ENCODE assay signal across 8 cellular contexts in the genomic region with DNA sequence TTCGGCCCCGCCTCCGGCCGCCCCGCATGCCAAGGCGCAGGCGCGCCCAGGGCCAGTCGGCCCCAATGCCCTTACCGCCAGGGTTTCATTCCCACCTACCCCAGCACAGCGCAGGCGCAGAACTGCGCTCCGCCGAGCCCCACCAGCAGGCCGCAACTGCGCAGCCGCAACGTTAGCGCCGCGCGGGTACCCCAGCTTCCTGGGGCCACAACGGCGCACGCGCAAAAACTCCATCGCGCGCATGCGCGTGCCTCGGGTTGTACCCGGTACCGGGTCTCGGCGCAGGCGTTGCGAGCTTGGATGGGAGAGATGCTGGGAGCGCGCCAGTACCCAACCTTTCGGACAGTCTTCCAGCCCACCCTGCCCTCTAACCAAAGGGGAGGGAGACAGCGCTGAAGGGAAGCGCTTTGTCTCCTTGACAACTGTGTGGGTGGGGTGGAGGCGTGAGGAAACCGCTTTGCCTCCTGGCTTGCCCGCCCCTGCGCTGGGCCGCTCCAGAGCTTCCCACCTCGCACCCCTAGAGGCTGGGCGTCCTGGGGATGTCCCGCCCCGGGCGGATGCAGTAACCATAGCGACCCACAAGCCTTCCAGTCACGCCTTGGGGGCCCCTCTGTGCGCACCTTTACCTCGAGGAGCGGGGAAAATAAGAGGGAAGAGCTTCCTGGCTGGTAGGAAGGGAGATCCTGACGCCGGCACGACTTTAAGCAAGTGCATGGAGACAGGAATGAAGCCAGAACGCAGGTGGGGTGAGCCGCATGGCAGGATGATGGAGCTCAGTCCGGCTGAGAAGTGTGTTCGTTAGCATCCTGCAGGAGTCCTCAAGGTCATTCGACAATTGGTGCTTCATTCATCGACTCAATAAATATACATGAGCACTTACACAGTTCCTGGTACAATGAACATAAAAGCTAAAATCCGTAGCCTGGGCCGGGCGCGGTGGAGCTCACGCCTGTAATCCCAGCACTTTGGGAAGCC. TPM values are rescaled to one million over a fixed set of nuclear protein-coding genes. Genes with fewer than 3 reads are reported as not detected.
DNase-seq lines count a peak whose midpoint lies in the region; ATAC-seq and TF ChIP-seq lines count a peak whose summit lies in the region.

No MANE protein-coding gene starts in this region.

- CTCF ChIA-PET in PC-9 (lab: Charles Lee), result interaction anchor here (0.5 to 1.3 kb wide), 6 partner anchors 31 to 225 kb away, joined by 3 to 7 read pairs (median 4); partner anchors contain the start of gene DMPK

- no peaks in the 10 kb centered on the region for H3K9me2 ChIP-seq in PC-9 (ENCODE audit: insufficient read depth)

- H3K4me3 Mint-ChIP-seq in activated T-cell treated with anti-CD3 and anti-CD28 coated beads, Interleukin-2, amount 50 U/mL, for 4 hours, result peak overlapping the region; percentile 90

- H3K4me3 ChIP-seq in PC-9, result peak overlapping the region; percentile 95
- H3K4me3 ChIP-seq in muscle layer of duodenum (ENCODE audit: low read depth in 1 of 2, low read length in 2 of 2), result peak overlapping the region; percentile 80 to 94

- peak; percentile 76 for ATAC-seq in GM21723 (IDR thresholded peaks at IDR 0.05; ENCODE audit: unreplicated experiment)
- peak; percentile 85 to 86 for ATAC-seq in activated T-cell treated with anti-CD3 and anti-CD28 coated beads, Interleukin-2, amount 50 U/mL, for 4 hours
- peak; percentile 96 for ATAC-seq in esophagus mucosa

- H3K36me3 ChIP-seq in PC-9 (ENCODE audit: low read depth), result peaks cover 16% of the 10 kb centered on the region; the same call in 1 of the 2 replicates
- H3K36me3 ChIP-seq in muscle layer of duodenum (ENCODE audit: control insufficient read depth in 1 of 2, insufficient read depth in 2 of 2, low read length in 2 of 2), result peaks cover 4 to 14% of the 10 kb centered on the region in 2 donors

- TF ChIP-seq CTCF in PC-9 (conservative IDR thresholded peaks at IDR 0.05), result no peak

- in situ Hi-C loops in KBM-7 (cut with MboI; ENCODE audit: low pct_unique_long_range_greater_than_20kb, low sequenced_read_pairs), result no loop called here

- peaks cover 32% of the 10 kb centered on the region for H3K4me1 ChIP-seq in PC-9 (replicated peaks; ENCODE audit: insufficient read depth)
- H3K4me1 ChIP-seq in muscle layer of duodenum (ENCODE audit: control insufficient read depth in 1 of 2, insufficient read depth in 2 of 2, low read length in 2 of 2), result peaks cover 0 to 25% of the 10 kb centered on the region in 2 donors

- intact Hi-C loops in PC-9 (cut with micrococcal nuclease; ENCODE audit: unreplicated experiment), result no loop called here

- no peaks in the 10 kb centered on the region for H3K27me3 ChIP-seq in PC-9 (ENCODE audit: insufficient read depth, low read depth)
- no peaks in the 10 kb centered on the region for H3K27me3 ChIP-seq in muscle layer of duodenum (ENCODE audit: low read depth, low read length)

- no peaks in the 10 kb centered on the region for H3K9me3 Mint-ChIP-seq in activated T-cell treated with anti-CD3 and anti-CD28 coated beads, Interleukin-2, amount 50 U/mL, for 4 hours

- DNase-seq in DMS79 (lab: John Stamatoyannopoulos, UW) (peak; percentile 93), KBM-7 (peak; percentile 97), PC-9 (peak; percentile 94 to 99)
- peak; percentile 99 for DNase-seq in activated T-cell treated with anti-CD3 and anti-CD28 coated beads, Interleukin-2, amount 50 U/mL, for 4 hours
- DNase-seq in stimulated activated CD8-positive, alpha-beta memory T cell treated with anti-CD3 and anti-CD28 coated beads, Interleukin-7, amount 100 ng/mL, for 24 hours (ENCODE audit: low read depth), result peak; percentile 99

- H3K4me1 Mint-ChIP-seq in activated T-cell treated with anti-CD3 and anti-CD28 coated beads, Interleukin-2, amount 50 U/mL, for 4 hours (ENCODE audit: low read depth), result peaks cover 17% of the 10 kb centered on the region

- H3K27me3 Mint-ChIP-seq in activated T-cell treated with anti-CD3 and anti-CD28 coated beads, Interleukin-2, amount 50 U/mL, for 4 hours (ENCODE audit: low read depth), result no peaks in the 10 kb centered on the region

- peaks cover 41% of the 10 kb centered on the region for H3F3A ChIP-seq in PC-9 (ENCODE audit: insufficient read depth, low read depth)

- H4K20me1 ChIP-seq in PC-9 (ENCODE audit: insufficient read depth), result no peaks in the 10 kb centered on the region

- H3K79me2 ChIP-seq in PC-9 (ENCODE audit: low read depth), result peaks cover 17% of the 10 kb centered on the region

- H3K9me3 ChIP-seq in PC-9 (ENCODE audit: insufficient read depth, low read depth), result no peaks in the 10 kb centered on the region
- H3K9me3 ChIP-seq in muscle layer of duodenum (ENCODE audit: control insufficient read depth in 1 of 2, low read length in 2 of 2), result no peaks in the 10 kb centered on the region

- H3K27ac ChIP-seq in PC-9, result peak overlapping the region; percentile 7
- peak overlapping the region; percentile 56 for H3K27ac ChIP-seq in muscle layer of duodenum (ENCODE audit: low read length)

- H2AFZ ChIP-seq in PC-9, result peak overlapping the region; percentile 86

- H3K36me3 Mint-ChIP-seq in activated T-cell treated with anti-CD3 and anti-CD28 coated beads, Interleukin-2, amount 50 U/mL, for 4 hours (ENCODE audit: insufficient read depth), result peaks cover 6% of the 10 kb centered on the region

- BruUV-seq in PC-9 (replicated peaks; lab: Mats Ljungman, UMichigan), result TSS peak; percentile 99

- POLR2A ChIA-PET in PC-9 (lab: Charles Lee; ENCODE audit: unreplicated experiment), result interaction anchor here (0.5 to 1.1 kb wide), 10 partner anchors 15 to 549 kb away, joined by 3 to 15 read pairs (median 6); partner anchors contain the start of genes CCDC61 and RTN2

- peak overlapping the region; percentile 99 for H3K4me2 ChIP-seq in PC-9

RNA-seq across cellular contexts. Expression of gene MYPOP, which starts 0.5 kb away (rescaled TPM):
- 13.6 TPM in 2 replicates for total RNA-seq in PC-9 (2021)
- total RNA-seq in activated T-cell treated with anti-CD3 and anti-CD28 coated beads, Interleukin-2, amount 50 U/mL, for 4 hours, result 1 to 10 TPM; 4.8 to 5.5 (median 5.1) TPM
- 3.7 TPM for total RNA-seq in esophagus mucosa

RNA-seq across cellular contexts. Expression of gene NANOS2, which starts 11.6 kb away (rescaled TPM):
- total RNA-seq in PC-9 (2021) (not detected in 2 replicates), esophagus mucosa (not detected)
- not detected for total RNA-seq in activated T-cell treated with anti-CD3 and anti-CD28 coated beads, Interleukin-2, amount 50 U/mL, for 4 hours

RNA-seq across cellular contexts. Expression of gene IRF2BP1, which starts 17.0 kb away (rescaled TPM):
- 24.7 and 29.8 TPM in 2 replicates for total RNA-seq in PC-9 (2021)
- 10 to 100 TPM; 21.8 to 24.5 (median 22.2) TPM for total RNA-seq in activated T-cell treated with anti-CD3 and anti-CD28 coated beads, Interleukin-2, amount 50 U/mL, for 4 hours
- 10.0 TPM for total RNA-seq in esophagus mucosa

RNA-seq across cellular contexts. Expression of gene FOXA3, which starts 38.8 kb away (rescaled TPM):
- total RNA-seq in PC-9 (2021) (not detected in 2 replicates), esophagus mucosa (not detected)
- under 1 TPM; 0.23 to 0.46 (median 0.26) TPM for total RNA-seq in activated T-cell treated with anti-CD3 and anti-CD28 coated beads, Interleukin-2, amount 50 U/mL, for 4 hours

RNA-seq across cellular contexts. Expression of gene SYMPK, which starts 40.0 kb away (rescaled TPM):
- total RNA-seq in PC-9 (2021) (85.5 and 121 TPM in 2 replicates), esophagus mucosa (42.9 TPM)
- total RNA-seq in activated T-cell treated with anti-CD3 and anti-CD28 coated beads, Interleukin-2, amount 50 U/mL, for 4 hours, result 100 to 1,000 TPM in 2 of 3 donors, 10 to 100 TPM in 1; 94.1 to 108 (median 106) TPM

Comparison
In these comparisons a context has a peak if more than half of its experiments do, and no peak if none do; other contexts are left out.
1. Peak in every context shown above with its lines: DNase-seq, ATAC-seq, H3K4me3 ChIP-seq and H3K27ac ChIP-seq.